ENCODE assay signal across 8 cellular contexts in genomic region chr19:57487477-57488298, GRCh38. TPM values are rescaled to one million over a fixed set of nuclear protein-coding genes. Genes with fewer than 3 reads are reported as not detected.
A peak's percentile ranks its signal among the peaks of the same experiment; 100 is the strongest.
DNase-seq lines count a peak whose midpoint lies in the region; ATAC-seq and TF ChIP-seq lines count a peak whose summit lies in the region.
"Not testable (repeated sequence)": the region's sequence is repeated elsewhere in the genome, so short reads cannot be mapped to it uniquely, and the experiment has no call there.

Gene ZNF419, plus strand, starts transcription at chr19:57487750. Its CDS starts 201 bp downstream, at chr19:57487951.

- peaks cover 27 to 48% (median 46%) of the 10 kb centered on the region in 5 donors for H3K36me3 Mint-ChIP-seq in naive thymus-derived CD4-positive, alpha-beta T cell
- peaks cover 32% of the 10 kb centered on the region for H3K36me3 Mint-ChIP-seq in stimulated activated effector memory CD8-positive, alpha-beta T cell treated with anti-CD3 and anti-CD28 coated beads, Interleukin-12 subunit alpha, Interleukin-12 subunit beta, amount 100 ng/mL, for 72 hours

- peaks cover 16% of the 10 kb centered on the region for H3K4me1 ChIP-seq in DND-41 (ENCODE audit: insufficient read depth, low read length)
- not testable (repeated sequence) for H3K4me1 ChIP-seq in Peyer's patch; fibroblast of lung (ENCODE audit: control insufficient read depth, extremely low read depth, insufficient read depth, low read length); naive thymus-derived CD4-positive, alpha-beta T cell (ENCODE audit: control insufficient read depth in 2 of 2, insufficient read depth in 2 of 2, low read length in 2 of 2)

- DNase-seq in DND-41 (peak; percentile 93), Peyer's patch (peak; percentile 93 to 98 (median 96)), activated T-helper 1 cell treated with Interleukin-2 at 50 U/mL for 16 hours (ENCODE audit: low read depth) (peak; percentile 91), fibroblast of lung (ENCODE audit: low read depth in 2 of 2) (peak; percentile 79 to 83)
- peak; percentile 82 to 94 (median 91) for DNase-seq in naive thymus-derived CD4-positive, alpha-beta T cell
- peak; percentile 70 to 91 for DNase-seq in stimulated activated effector memory CD8-positive, alpha-beta T cell treated with anti-CD3 and anti-CD28 coated beads, Interleukin-12 subunit alpha, Interleukin-12 subunit beta, amount 100 ng/mL, for 72 hours (ENCODE audit: low spot score in 2 of 2)

- CTCF ChIA-PET in naive thymus-derived CD4-positive, alpha-beta T cell (lab: Charles Lee), result not testable (repeated sequence)

- H3K9ac ChIP-seq in DND-41 (ENCODE audit: low read depth, low read length) (peak within 1 kb of the TSS; percentile 75), fibroblast of lung (ENCODE audit: insufficient read depth, low read length) (peak within 1 kb of the TSS; percentile 57)

- POLR2A ChIA-PET in naive thymus-derived CD4-positive, alpha-beta T cell (lab: Charles Lee), result interaction anchor here (1.5 kb wide), 2 partner anchors 12 to 515 kb away, joined by 3 to 9 read pairs; partner anchors contain the start of genes ZNF606 and ZNF773

- peaks cover 15% of the 10 kb centered on the region for H3K9me3 ChIP-seq in DND-41 (ENCODE audit: insufficient read depth, low read length, severe bottlenecking)
- H3K9me3 ChIP-seq in KOPT-K1 (ENCODE audit: insufficient read depth, low read length, poor library complexity, severe bottlenecking); Peyer's patch; fibroblast of lung (ENCODE audit: control insufficient read depth, insufficient read depth, low read depth, low read length): not testable (repeated sequence)
- H3K9me3 ChIP-seq in naive thymus-derived CD4-positive, alpha-beta T cell (ENCODE audit: control insufficient read depth in 2 of 3, low read length in 3 of 3), result peaks cover 0 to 13% (median 6%) of the 10 kb centered on the region in 3 experiments

- H3K27me3 ChIP-seq in DND-41 (ENCODE audit: insufficient read depth, low read length, poor library complexity); Peyer's patch; fibroblast of lung (ENCODE audit: control insufficient read depth, insufficient read depth, low read length); naive thymus-derived CD4-positive, alpha-beta T cell (ENCODE audit: control insufficient read depth in 2 of 2, insufficient read depth in 2 of 2, low read length in 2 of 2): not testable (repeated sequence)

- peaks cover 10 to 19% (median 16%) of the 10 kb centered on the region in 7 donors for H3K4me1 Mint-ChIP-seq in naive thymus-derived CD4-positive, alpha-beta T cell
- H3K4me1 Mint-ChIP-seq in stimulated activated effector memory CD8-positive, alpha-beta T cell treated with anti-CD3 and anti-CD28 coated beads, Interleukin-12 subunit alpha, Interleukin-12 subunit beta, amount 100 ng/mL, for 72 hours, result peaks cover 21% of the 10 kb centered on the region

- ATAC-seq in DND-41 (ENCODE audit: insufficient read depth, low read depth) (peak; percentile 98), GM21786 (IDR thresholded peaks at IDR 0.05; ENCODE audit: unreplicated experiment) (peak; percentile 95)
- ATAC-seq in naive thymus-derived CD4-positive, alpha-beta T cell, result peak; percentile 98
- peak; percentile 97 for ATAC-seq in stimulated activated effector memory CD8-positive, alpha-beta T cell treated with anti-CD3 and anti-CD28 coated beads, Interleukin-12 subunit alpha, Interleukin-12 subunit beta, amount 100 ng/mL, for 72 hours

- H2AFZ ChIP-seq in DND-41 (ENCODE audit: low read depth, low read length) (peak within 1 kb of the TSS; percentile 90), fibroblast of lung (ENCODE audit: low read length) (peak within 1 kb of the TSS; percentile 83)

- peak within 1 kb of the TSS; percentile 50 to 92 (median 74) for H3K27ac Mint-ChIP-seq in naive thymus-derived CD4-positive, alpha-beta T cell
- peak within 1 kb of the TSS; percentile 32 for H3K27ac Mint-ChIP-seq in stimulated activated effector memory CD8-positive, alpha-beta T cell treated with anti-CD3 and anti-CD28 coated beads, Interleukin-12 subunit alpha, Interleukin-12 subunit beta, amount 100 ng/mL, for 72 hours

- H3K79me2 ChIP-seq in DND-41 (ENCODE audit: insufficient read depth, low read length), result peaks cover 17% of the 10 kb centered on the region
- not testable (repeated sequence) for H3K79me2 ChIP-seq in fibroblast of lung (ENCODE audit: control insufficient read depth, insufficient read depth, low read length)

- H4K20me1 ChIP-seq in DND-41 (ENCODE audit: insufficient read depth, low read length); fibroblast of lung (ENCODE audit: control insufficient read depth, extremely low read depth, insufficient read depth, low read length): not testable (repeated sequence)

- H3K27ac ChIP-seq in DND-41 (ENCODE audit: low read length) (peak within 1 kb of the TSS; percentile 68), KOPT-K1 (ENCODE audit: low read depth, low read length, poor library complexity, severe bottlenecking) (peak within 1 kb of the TSS; percentile 57), Peyer's patch (peak within 1 kb of the TSS; percentile 50 to 78 (median 68)), fibroblast of lung (ENCODE audit: insufficient read depth, low read length) (peak within 1 kb of the TSS; percentile 38)
- peak within 1 kb of the TSS; percentile 82 for H3K27ac ChIP-seq in naive thymus-derived CD4-positive, alpha-beta T cell (ENCODE audit: low read depth, low read length)

- peaks cover 21 to 69% (median 45%) of the 10 kb centered on the region in 11 donors for H3K9me3 Mint-ChIP-seq in naive thymus-derived CD4-positive, alpha-beta T cell
- H3K9me3 Mint-ChIP-seq in stimulated activated effector memory CD8-positive, alpha-beta T cell treated with anti-CD3 and anti-CD28 coated beads, Interleukin-12 subunit alpha, Interleukin-12 subunit beta, amount 100 ng/mL, for 72 hours, result peaks cover 29% of the 10 kb centered on the region

- not testable (repeated sequence) for H3K27me3 Mint-ChIP-seq in naive thymus-derived CD4-positive, alpha-beta T cell

- not testable (repeated sequence) for TF ChIP-seq CTCF in DND-41 (IDR thresholded peaks at IDR 0.05; ENCODE audit: borderline replicate concordance, extremely low read depth, low read length, poor library complexity, severe bottlenecking); fibroblast of lung (conservative IDR thresholded peaks at IDR 0.05 in 1 of 2, IDR thresholded peaks at IDR 0.05 in 1 of 2; ENCODE audit: low read depth in 1 of 2, low read length in 2 of 2)
- peak in 1 of 6 experiments; percentile 19 for TF ChIP-seq CTCF in Peyer's patch (IDR thresholded peaks at IDR 0.05)

- TF ChIP-seq POLR2A in Peyer's patch (IDR thresholded peaks at IDR 0.05), result peak; percentile 37 to 40

- H3K4me3 Mint-ChIP-seq in naive thymus-derived CD4-positive, alpha-beta T cell, result peak within 1 kb of the TSS; percentile 60 to 92 (median 77)
- H3K4me3 Mint-ChIP-seq in stimulated activated effector memory CD8-positive, alpha-beta T cell treated with anti-CD3 and anti-CD28 coated beads, Interleukin-12 subunit alpha, Interleukin-12 subunit beta, amount 100 ng/mL, for 72 hours, result peak within 1 kb of the TSS; percentile 61

- intact Hi-C loops in naive thymus-derived CD4-positive, alpha-beta T cell (cut with micrococcal nuclease), result loop anchor here (1.0 to 10.0 kb wide), 14 partner anchors 10 to 897 kb away; partner anchors contain the start of genes ZNF548 (in 2 of the 2), ZNF549 (in 2 of the 2), ZNF550 (in 2 of the 2) and ZNF749 (in 2 of the 2)

- H3K4me2 ChIP-seq in DND-41 (ENCODE audit: insufficient read depth, low read length), result peak within 1 kb of the TSS; percentile 63
- peak within 1 kb of the TSS; percentile 58 for H3K4me2 ChIP-seq in fibroblast of lung (ENCODE audit: extremely low read depth, insufficient read depth, low read length)

- H3K4me3 ChIP-seq in DND-41 (ENCODE audit: low read depth in 1 of 2, low read length in 2 of 2) (peak within 1 kb of the TSS; percentile 49 to 94; a peak in 3 of 4 replicates), Peyer's patch (peak within 1 kb of the TSS; percentile 59 to 100 (median 74)), fibroblast of lung (replicated peaks in 1 of 4; ENCODE audit: control extremely low read depth in 1 of 4, insufficient read depth in 1 of 4, low read depth in 3 of 4, low read length in 4 of 4) (peak within 1 kb of the TSS; percentile 50 to 88 (median 75))
- peak within 1 kb of the TSS; percentile 89 for H3K4me3 ChIP-seq in naive thymus-derived CD4-positive, alpha-beta T cell (ENCODE audit: low read length)

- H3K36me3 ChIP-seq in DND-41 (ENCODE audit: insufficient read depth, low read length) (peaks cover 26% of the 10 kb centered on the region), KOPT-K1 (ENCODE audit: insufficient read depth, low read length) (peaks cover 21% of the 10 kb centered on the region), Peyer's patch (peaks cover 0 to 25% (median 0%) of the 10 kb centered on the region in 3 donors)
- not testable (repeated sequence) for H3K36me3 ChIP-seq in fibroblast of lung (ENCODE audit: control insufficient read depth, insufficient read depth, low read length)
- H3K36me3 ChIP-seq in naive thymus-derived CD4-positive, alpha-beta T cell (ENCODE audit: control insufficient read depth in 2 of 3, insufficient read depth in 3 of 3, low read length in 3 of 3), result peaks cover 6 to 27% (median 7%) of the 10 kb centered on the region in 3 experiments

RNA-seq across cellular contexts. Expression of gene ZNF419, which starts in this region (rescaled TPM):
- total RNA-seq in Peyer's patch (10 to 100 TPM in 1 of 4 donors, 1 to 10 TPM in 2, under 1 TPM in 1; 0.83 to 16.7 (median 5.4) TPM), fibroblast of lung (13.6 and 20.3 TPM in 2 replicates)
- 4.6 and 8.9 TPM in 2 replicates for polyA plus RNA-seq in fibroblast of lung
- polyA plus RNA-seq in fibroblast of lung (2012), result 4.1 and 6.5 TPM in 2 replicates
- 1.8 and 3.8 TPM in 2 replicates for polyA minus RNA-seq in fibroblast of lung (ENCODE audit: low replicate concordance)
- total RNA-seq in naive thymus-derived CD4-positive, alpha-beta T cell, result 10 to 100 TPM in 3 of 5 experiments, 1 to 10 TPM in 2; 7.1 to 27.6 (median 12.2) TPM
- 10 to 100 TPM in 1 of 2 donors, 1 to 10 TPM in 1; 7.0 to 11.7 TPM for polyA plus RNA-seq in naive thymus-derived CD4-positive, alpha-beta T cell

Comparison
In these comparisons a context has a peak if more than half of its experiments do, and no peak if none do; other contexts are left out.
1. Peak in every context shown above with its lines: DNase-seq, ATAC-seq, H3K4me3 ChIP-seq and H3K27ac ChIP-seq.